Comparison of ENCODE assay signal across 2 cellular contexts in genomic region chr1:109531826-109532364, GRCh38.
TF ChIP-seq lines count a peak whose summit lies in the region.

No MANE protein-coding gene starts in this region.

TF ChIP-seq in HEK293, 187 proteins besides CTCF, POLR2A, EP300 and RAD21:
- TF ChIP-seq BCL11B (tag by site-specific recombination; IDR thresholded peaks at IDR 0.05; ENCODE audit: low read depth) = 0 out of 2 replicates have a peak, but pooled peaks have one; percentile 16
- TF ChIP-seq, protein P1, sequence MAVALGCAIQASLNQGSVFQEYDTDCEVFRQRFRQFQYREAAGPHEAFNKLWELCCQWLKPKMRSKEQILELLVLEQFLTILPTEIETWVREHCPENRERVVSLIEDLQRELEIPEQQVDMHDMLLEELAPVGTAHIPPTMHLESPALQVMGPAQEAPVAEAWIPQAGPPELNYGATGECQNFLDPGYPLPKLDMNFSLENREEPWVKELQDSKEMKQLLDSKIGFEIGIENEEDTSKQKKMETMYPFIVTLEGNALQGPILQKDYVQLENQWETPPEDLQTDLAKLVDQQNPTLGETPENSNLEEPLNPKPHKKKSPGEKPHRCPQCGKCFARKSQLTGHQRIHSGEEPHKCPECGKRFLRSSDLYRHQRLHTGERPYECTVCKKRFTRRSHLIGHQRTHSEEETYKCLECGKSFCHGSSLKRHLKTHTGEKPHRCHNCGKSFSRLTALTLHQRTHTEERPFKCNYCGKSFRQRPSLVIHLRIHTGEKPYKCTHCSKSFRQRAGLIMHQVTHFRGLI (tag by site-specific recombination; IDR thresholded peaks at IDR 0.05) = no peak
- no peak for TF ChIP-seq KLF16 (tag by site-specific recombination; IDR thresholded peaks at IDR 0.05)
- TF ChIP-seq KLF1 (tag by site-specific recombination; IDR thresholded peaks at IDR 0.05) = no peak

TF ChIP-seq in K562, 482 proteins besides CTCF, POLR2A, EP300 and RAD21:
- TF ChIP-seq EGR1 (conservative IDR thresholded peaks at IDR 0.05) = 0 out of 2 replicates have a peak, but pooled peaks have one; percentile 3
- no peak for TF ChIP-seq CHAMP1 (IDR thresholded peaks at IDR 0.05)
- 0 out of 4 replicates have a peak, but pooled peaks of 1 of the 2 experiments have one; percentile 2 for TF ChIP-seq SIN3A (IDR thresholded peaks at IDR 0.05; ENCODE audit: borderline replicate concordance in 2 of 2, control insufficient read depth in 1 of 2, low read depth in 2 of 2, low read length in 2 of 2)
